In the genomic region with DNA sequence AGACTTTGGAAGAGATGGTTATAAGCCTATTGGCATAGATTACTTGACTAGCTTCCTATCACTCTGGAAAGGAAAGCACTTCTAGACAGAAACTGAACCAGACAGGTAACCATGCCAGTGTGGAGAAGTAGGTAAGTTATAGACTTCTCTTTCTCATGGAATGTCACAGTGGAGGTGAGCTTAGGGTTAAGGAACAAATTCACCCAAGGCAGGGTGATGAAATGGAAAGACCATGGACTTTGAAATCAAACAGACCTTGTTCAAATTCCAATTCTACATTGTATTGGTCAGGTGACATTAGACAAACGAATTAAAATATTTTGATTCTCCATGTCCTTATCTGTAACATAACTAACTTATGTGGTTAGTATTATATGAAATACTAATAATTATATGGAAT, we compare ENCODE assay signal across 23 cellular contexts. TPM values are rescaled to one million over a fixed set of nuclear protein-coding genes. Genes with fewer than 3 reads are reported as not detected.
DNase-seq lines count a peak whose midpoint lies in the region; ATAC-seq, FAIRE-seq and TF ChIP-seq lines count a peak whose summit lies in the region.
"Had no signal": no experiment of that assay in that cellular context is flagged by ENCODE, and none has a peak within 500 bp of the region (broad histone marks: within the 10 kb centered on the region; RNA-seq: fewer than 3 reads in every experiment).

No MANE protein-coding gene starts in this region.

- CTCF ChIA-PET in Caco-2 (lab: Charles Lee): no interaction called here

- FAIRE-seq in small intestine (lab: Jason Lieb, UNC): no peak
- FAIRE-seq: A204.1, G401.6, GM12892, GM19239, H54 had no signal

- 28% methylated on average over 1 of the region's 1 CpG for WGBS in liver
- whole genome bisulfite sequencing in small intestine, 3 donors: 11 to 61% (median 23%) methylated on average over 1 of the region's 1 CpG

- H3K9me3 Mint-ChIP-seq in Caco-2 (ENCODE audit: unreplicated experiment): peaks cover 23% of the 10 kb centered on the region
- H3K9me3 Mint-ChIP-seq: CD4-positive, CD25-positive, alpha-beta regulatory T cell; CD8-positive, alpha-beta memory T cell; HFFc6 had no signal

- no peaks in the 10 kb centered on the region for H3K9me3 ChIP-seq in Caco-2
- H3K9me3 ChIP-seq in liver (ENCODE audit: control insufficient read depth in 4 of 4, low read length in 3 of 4): no peaks in the 10 kb centered on the region
- H3K9me3 ChIP-seq in small intestine (ENCODE audit: control insufficient read depth, low read depth): no peaks in the 10 kb centered on the region
- H3K9me3 ChIP-seq: BLaER1, HAP-1 had no signal

- no TSS peak for BruUV-seq in Caco-2 (replicated peaks; lab: Mats Ljungman, UMichigan)

- H3K4me1 Mint-ChIP-seq in Caco-2 (ENCODE audit: low read depth, unreplicated experiment): peaks cover 8% of the 10 kb centered on the region

- ATAC-seq in left colon: peak; percentile 61

- no peak for TF ChIP-seq CTCF in Caco-2 (IDR thresholded peaks at IDR 0.05; ENCODE audit: insufficient read depth in 1 of 2, low read depth in 1 of 2, low read length in 1 of 2, severe bottlenecking in 1 of 2, unreplicated experiment in 1 of 2)
- no peak for TF ChIP-seq CTCF in liver (IDR thresholded peaks at IDR 0.05; ENCODE audit: low read depth, low read length, missing input control)
- TF ChIP-seq CTCF in GM20000 (IDR thresholded peaks at IDR 0.05; ENCODE audit: extremely low read depth, missing control alignments): no peak

- DNase-seq in Caco-2: peak in 1 of 2 experiments; percentile 24
- DNase-seq in left colon: no peak
- peak; percentile 52 for DNase-seq in small intestine
- DNase-seq in GM20000 (ENCODE audit: low spot score): no peak
- DNase-seq in NCI-H1105 (lab: John Stamatoyannopoulos, UW): no peak
- no peak for DNase-seq in DMS153 treated with DMSO at 0.1 percent for 48 hours (lab: John Stamatoyannopoulos, UW; ENCODE audit: unreplicated experiment)
- DNase-seq: Calu3; CD4-positive, CD25-positive, alpha-beta regulatory T cell; CD8-positive, alpha-beta memory T cell; DND-41; GOT3; HFFc6 had no signal

- H3K4me3 ChIP-seq in Caco-2 (ENCODE audit: low read depth, low read length): no peak overlapping the region
- H3K4me3 ChIP-seq in liver (ENCODE audit: low read depth in 1 of 3, low read length in 3 of 3): no peak overlapping the region
- H3K4me3 ChIP-seq in small intestine (ENCODE audit: low read depth in 1 of 2, low read length in 2 of 2): no peak overlapping the region
- H3K4me3 ChIP-seq: BLaER1, HAP-1 had no signal

- H3K9ac ChIP-seq in liver (ENCODE audit: low read depth in 1 of 2, low read length in 2 of 2): no peak overlapping the region
- H3K9ac ChIP-seq: BLaER1 had no signal

- H3K4me1 ChIP-seq in Caco-2: peaks cover 23% of the 10 kb centered on the region
- peaks cover 0 to 13% (median 4%) of the 10 kb centered on the region in 4 donors for H3K4me1 ChIP-seq in liver (ENCODE audit: control insufficient read depth in 4 of 4, insufficient read depth in 4 of 4, low read length in 3 of 4)
- no peaks in the 10 kb centered on the region for H3K4me1 ChIP-seq in small intestine (ENCODE audit: control insufficient read depth in 2 of 2, insufficient read depth in 1 of 2, low read depth in 1 of 2, low read length in 1 of 2)
- H3K4me1 ChIP-seq: BLaER1, HAP-1 had no signal

- peak overlapping the region; percentile 29 for H3K27ac Mint-ChIP-seq in Caco-2 (ENCODE audit: unreplicated experiment)
- H3K27ac Mint-ChIP-seq: B cell; CD4-positive, CD25-positive, alpha-beta regulatory T cell; CD8-positive, alpha-beta memory T cell; HFFc6 had no signal

- POLR2A ChIA-PET in Caco-2 (lab: Charles Lee): no interaction called here

- H3K27me3 Mint-ChIP-seq in Caco-2 (ENCODE audit: insufficient read depth, unreplicated experiment): no peaks in the 10 kb centered on the region
- H3K27me3 Mint-ChIP-seq: B cell had no signal

- no peaks in the 10 kb centered on the region for H3K36me3 Mint-ChIP-seq in Caco-2 (ENCODE audit: insufficient read depth, unreplicated experiment)

- TF ChIP-seq RAD21 in liver (IDR thresholded peaks at IDR 0.05): peak; percentile 24 to 29

- H3K4me3 Mint-ChIP-seq in Caco-2 (ENCODE audit: unreplicated experiment): no peak overlapping the region
- H3K4me3 Mint-ChIP-seq: B cell; CD4-positive, CD25-positive, alpha-beta regulatory T cell; CD8-positive, alpha-beta memory T cell; HFFc6 had no signal

- H3K36me3 ChIP-seq in Caco-2 (ENCODE audit: control insufficient read depth, insufficient read depth, low read length) (no peaks in the 10 kb centered on the region; the same call in 1 of the 2 replicates), liver (ENCODE audit: control insufficient read depth in 4 of 4, insufficient read depth in 3 of 4, low read depth in 1 of 4, low read length in 3 of 4) (no peaks in the 10 kb centered on the region), small intestine (ENCODE audit: control insufficient read depth in 2 of 2, insufficient read depth in 2 of 2, low read length in 2 of 2) (no peaks in the 10 kb centered on the region)
- H3K36me3 ChIP-seq: BLaER1, HAP-1 had no signal

- intact Hi-C loops in Caco-2 (cut with micrococcal nuclease; ENCODE audit: unreplicated experiment) (no loop called here), left colon (cut with DNase I, micrococcal nuclease) (no loop called here)

- H3K27ac ChIP-seq in liver (ENCODE audit: low read depth in 1 of 2, low read length in 2 of 2) (no peak overlapping the region), small intestine (ENCODE audit: low read depth in 1 of 2, low read length in 1 of 2) (no peak overlapping the region)
- H3K27ac ChIP-seq: 22Rv1, BLaER1, C4-2B had no signal

- H3K27me3 ChIP-seq in Caco-2 (replicated peaks; ENCODE audit: control insufficient read depth, insufficient read depth, low read length): no peaks in the 10 kb centered on the region
- no peaks in the 10 kb centered on the region for H3K27me3 ChIP-seq in liver (ENCODE audit: control insufficient read depth in 4 of 4, insufficient read depth in 4 of 4, low read length in 3 of 4)
- H3K27me3 ChIP-seq in small intestine (ENCODE audit: control insufficient read depth in 2 of 2, insufficient read depth in 2 of 2, low read length in 2 of 2): no peaks in the 10 kb centered on the region
- H3K27me3 ChIP-seq: BLaER1 had no signal

TF ChIP-seq in liver, 16 proteins besides CTCF, POLR2A, EP300 and RAD21:
- TF ChIP-seq ATF3 (IDR thresholded peaks at IDR 0.05): peak; percentile 77
- TF ChIP-seq RXRA (IDR thresholded peaks at IDR 0.05): peak; percentile 75 to 79
- peak; percentile 86 for TF ChIP-seq HNF4G (IDR thresholded peaks at IDR 0.05)
- TF ChIP-seq SP1 (IDR thresholded peaks at IDR 0.05): peak; percentile 69
- TF ChIP-seq, protein P1, sequence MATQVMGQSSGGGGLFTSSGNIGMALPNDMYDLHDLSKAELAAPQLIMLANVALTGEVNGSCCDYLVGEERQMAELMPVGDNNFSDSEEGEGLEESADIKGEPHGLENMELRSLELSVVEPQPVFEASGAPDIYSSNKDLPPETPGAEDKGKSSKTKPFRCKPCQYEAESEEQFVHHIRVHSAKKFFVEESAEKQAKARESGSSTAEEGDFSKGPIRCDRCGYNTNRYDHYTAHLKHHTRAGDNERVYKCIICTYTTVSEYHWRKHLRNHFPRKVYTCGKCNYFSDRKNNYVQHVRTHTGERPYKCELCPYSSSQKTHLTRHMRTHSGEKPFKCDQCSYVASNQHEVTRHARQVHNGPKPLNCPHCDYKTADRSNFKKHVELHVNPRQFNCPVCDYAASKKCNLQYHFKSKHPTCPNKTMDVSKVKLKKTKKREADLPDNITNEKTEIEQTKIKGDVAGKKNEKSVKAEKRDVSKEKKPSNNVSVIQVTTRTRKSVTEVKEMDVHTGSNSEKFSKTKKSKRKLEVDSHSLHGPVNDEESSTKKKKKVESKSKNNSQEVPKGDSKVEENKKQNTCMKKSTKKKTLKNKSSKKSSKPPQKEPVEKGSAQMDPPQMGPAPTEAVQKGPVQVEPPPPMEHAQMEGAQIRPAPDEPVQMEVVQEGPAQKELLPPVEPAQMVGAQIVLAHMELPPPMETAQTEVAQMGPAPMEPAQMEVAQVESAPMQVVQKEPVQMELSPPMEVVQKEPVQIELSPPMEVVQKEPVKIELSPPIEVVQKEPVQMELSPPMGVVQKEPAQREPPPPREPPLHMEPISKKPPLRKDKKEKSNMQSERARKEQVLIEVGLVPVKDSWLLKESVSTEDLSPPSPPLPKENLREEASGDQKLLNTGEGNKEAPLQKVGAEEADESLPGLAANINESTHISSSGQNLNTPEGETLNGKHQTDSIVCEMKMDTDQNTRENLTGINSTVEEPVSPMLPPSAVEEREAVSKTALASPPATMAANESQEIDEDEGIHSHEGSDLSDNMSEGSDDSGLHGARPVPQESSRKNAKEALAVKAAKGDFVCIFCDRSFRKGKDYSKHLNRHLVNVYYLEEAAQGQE (IDR thresholded peaks at IDR 0.05): no peak
- TF ChIP-seq EGR1 (IDR thresholded peaks at IDR 0.05; ENCODE audit: low read depth in 2 of 2): no peak
- peak; percentile 97 to 98 for TF ChIP-seq HNF4A (conservative IDR thresholded peaks at IDR 0.05)
- no peak for TF ChIP-seq TAF1 (conservative IDR thresholded peaks at IDR 0.05)
- TF ChIP-seq, protein P2, sequence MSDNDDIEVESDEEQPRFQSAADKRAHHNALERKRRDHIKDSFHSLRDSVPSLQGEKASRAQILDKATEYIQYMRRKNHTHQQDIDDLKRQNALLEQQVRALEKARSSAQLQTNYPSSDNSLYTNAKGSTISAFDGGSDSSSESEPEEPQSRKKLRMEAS (IDR thresholded peaks at IDR 0.05): no peak
- TF ChIP-seq NR2F2 (IDR thresholded peaks at IDR 0.05): no peak
- peak in 1 of 2 donors; percentile 67 for TF ChIP-seq JUND (IDR thresholded peaks at IDR 0.05)
- TF ChIP-seq YY1 (IDR thresholded peaks at IDR 0.05): peak; percentile 38
- no peak for TF ChIP-seq FOXA1 (IDR thresholded peaks at IDR 0.05)
- no peak for TF ChIP-seq FOXA2 (IDR thresholded peaks at IDR 0.05)

RNA-seq across cellular contexts. Expression of gene RAP1GDS1, which starts 7.7 kb away (rescaled TPM):
- total RNA-seq in Caco-2 (2022) (40.3 and 45.5 TPM in 2 replicates), left colon (10 to 100 TPM; 32.7 to 36.2 TPM), liver (10 to 100 TPM; 11.2 to 19.4 TPM)
- polyA plus RNA-seq in liver (10 to 100 TPM; 12.6 to 19.4 TPM), small intestine (10 to 100 TPM; 11.3 to 22.8 (median 22.0) TPM)
